In the genomic region with DNA sequence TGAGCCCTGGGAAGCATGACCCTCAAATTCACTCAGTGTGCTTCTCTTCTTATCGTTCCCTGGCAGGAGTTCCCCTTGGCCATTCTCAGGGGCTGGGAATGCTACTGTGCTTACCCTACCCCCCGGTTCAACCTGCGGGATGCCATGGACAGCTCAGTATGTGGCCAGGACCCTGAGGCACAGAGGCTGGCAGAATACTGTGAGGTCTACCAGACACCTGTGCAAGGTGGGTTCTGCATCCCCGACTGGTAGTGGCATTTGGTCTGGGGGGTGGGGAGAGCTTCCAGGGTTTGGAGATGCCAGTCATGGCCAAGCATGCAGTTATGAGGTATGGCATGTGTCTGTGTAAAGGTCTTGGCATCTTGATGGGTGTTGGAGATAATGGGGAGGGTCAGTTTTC, we compare ENCODE assay signal across 32 cellular contexts. TPM values are rescaled to one million over a fixed set of nuclear protein-coding genes. Genes with fewer than 3 reads are reported as not detected.
"Had no signal": no experiment of that assay in that cellular context is flagged by ENCODE, and none has a peak within 500 bp of the region (broad histone marks: within the 10 kb centered on the region; RNA-seq: fewer than 3 reads in every experiment).

No MANE protein-coding gene starts in this region.

- DNase-seq: activated B cell treated with CpG ODN at 0.5 μM for 24 hours; activated CD4-positive, alpha-beta T cell treated with anti-CD3 and anti-CD28 coated beads, Interleukin-2, amount 50 U/mL, for 1 hour; activated CD4-positive, alpha-beta T cell treated with anti-CD3 and anti-CD28 coated beads, Interleukin-2, amount 50 U/mL, for 48 hours; activated CD8-positive, alpha-beta memory T cell treated with anti-CD3 and anti-CD28 coated beads for 24 hours; activated gamma-delta T cell; activated naive CD4-positive, alpha-beta T cell; activated naive CD4-positive, alpha-beta T cell treated with anti-CD3 and anti-CD28 coated beads, Interleukin-2, amount 10 ng/mL, durations not matched to agents 7 days and 5 days; activated naive CD8-positive, alpha-beta T cell treated with anti-CD3 and anti-CD28 coated beads, Interleukin-2, amount 10 ng/mL, durations not matched to agents 7 days and 5 days; activated T-cell treated with anti-CD3 and anti-CD28 coated beads, Interleukin-2, amount 50 U/mL, for 4 hours; central memory CD4-positive, alpha-beta T cell; cerebellar nuclear complex; cortex of kidney; dermis blood vessel endothelial cell; effector CD4-positive, alpha-beta T cell; effector memory CD8-positive, alpha-beta T cell; esophagus squamous epithelium; foreskin melanocyte; heart right ventricle; T-helper 1 cell; T-helper 17 cell; T1000; WERI-Rb-1 had no signal

- H3K36me3 ChIP-seq: ascending aorta, breast epithelium, cardiac muscle cell, esophagus squamous epithelium, gastroesophageal sphincter had no signal

- H3K4me1 ChIP-seq: ascending aorta, breast epithelium, esophagus squamous epithelium, gastroesophageal sphincter, heart right ventricle had no signal

- H3K9me3 Mint-ChIP-seq: activated CD8-positive, alpha-beta T cell treated with anti-CD3 and anti-CD28 coated beads for 36 hours; activated naive CD4-positive, alpha-beta T cell treated with anti-CD3 and anti-CD28 coated beads, Interleukin-2, amount 10 ng/mL, durations not matched to agents 7 days and 5 days; activated T-cell treated with anti-CD3 and anti-CD28 coated beads, Interleukin-2, amount 50 U/mL, for 4 hours; effector memory CD8-positive, alpha-beta T cell had no signal

- H3K27me3 Mint-ChIP-seq: activated naive CD4-positive, alpha-beta T cell treated with anti-CD3 and anti-CD28 coated beads, Interleukin-2, amount 10 ng/mL, durations not matched to agents 7 days and 5 days; brain had no signal

- ATAC-seq: effector memory CD8-positive, alpha-beta T cell; gastroesophageal sphincter; heart right ventricle; T-helper 17 cell had no signal

- H3K36me3 Mint-ChIP-seq: activated naive CD4-positive, alpha-beta T cell treated with anti-CD3 and anti-CD28 coated beads, Interleukin-2, amount 10 ng/mL, durations not matched to agents 7 days and 5 days; activated naive CD4-positive, alpha-beta T cell treated with anti-CD3 and anti-CD28 coated beads, Interleukin-2, amount 50 U/mL, for 72 hours; activated naive CD8-positive, alpha-beta T cell treated with anti-CD3 and anti-CD28 coated beads, Interleukin-2, amount 10 ng/mL, durations not matched to agents 7 days and 5 days had no signal

- H3K27me3 ChIP-seq: ascending aorta, cardiac muscle cell, esophagus squamous epithelium, gastroesophageal sphincter had no signal

- H3K4me3 Mint-ChIP-seq: activated B cell treated with CpG ODN at 0.5 μM for 24 hours; activated CD8-positive, alpha-beta T cell treated with anti-CD3 and anti-CD28 coated beads for 36 hours; activated naive CD4-positive, alpha-beta T cell treated with anti-CD3 and anti-CD28 coated beads, Interleukin-2, amount 10 ng/mL, durations not matched to agents 7 days and 5 days; activated naive CD8-positive, alpha-beta T cell treated with anti-CD3 and anti-CD28 coated beads, Interleukin-2, amount 10 ng/mL, durations not matched to agents 7 days and 5 days; activated T-cell treated with anti-CD3 and anti-CD28 coated beads, Interleukin-2, amount 50 U/mL, for 4 hours; activated T-helper 17 cell treated with anti-CD3 and anti-CD28 coated beads, Interleukin-2, amount 50 U/mL, for 72 hours; brain; effector memory CD8-positive, alpha-beta T cell; T-helper 17 cell; T-helper 2 cell treated with Interferon-gamma antibody and Interleukin-4, amounts not matched to agents 5 μg/mL and 100 μg/mL, for 36 hours had no signal

- H3K4me1 Mint-ChIP-seq: activated B cell treated with CpG ODN at 0.5 μM for 24 hours; activated naive CD4-positive, alpha-beta T cell treated with anti-CD3 and anti-CD28 coated beads, Interleukin-2, amount 10 ng/mL, durations not matched to agents 7 days and 5 days; activated naive CD8-positive, alpha-beta T cell treated with anti-CD3 and anti-CD28 coated beads, Interleukin-2, amount 10 ng/mL, durations not matched to agents 7 days and 5 days; T-helper 17 cell had no signal

- H3K9me3 ChIP-seq: ascending aorta, breast epithelium, esophagus squamous epithelium, gastroesophageal sphincter had no signal

- H3K4me3 ChIP-seq: ascending aorta, breast epithelium, cardiac muscle cell, esophagus squamous epithelium, gastroesophageal sphincter, heart right ventricle had no signal

- H3K27ac Mint-ChIP-seq: activated B cell treated with CpG ODN at 0.5 μM for 24 hours; activated CD8-positive, alpha-beta T cell treated with anti-CD3 and anti-CD28 coated beads for 36 hours; activated naive CD4-positive, alpha-beta T cell treated with anti-CD3 and anti-CD28 coated beads, Interleukin-2, amount 10 ng/mL, durations not matched to agents 7 days and 5 days; activated naive CD8-positive, alpha-beta T cell treated with anti-CD3 and anti-CD28 coated beads, Interleukin-2, amount 10 ng/mL, durations not matched to agents 7 days and 5 days; activated T-helper 17 cell treated with anti-CD3 and anti-CD28 coated beads, Interleukin-2, amount 50 U/mL, for 72 hours; brain; effector memory CD8-positive, alpha-beta T cell; T-helper 17 cell; T-helper 2 cell treated with Interferon-gamma antibody and Interleukin-4, amounts not matched to agents 5 μg/mL and 100 μg/mL, for 36 hours had no signal

- H3K27ac ChIP-seq: ascending aorta, breast epithelium, cardiac muscle cell, epithelial cell of prostate, esophagus squamous epithelium, gastroesophageal sphincter, heart right ventricle, WERI-Rb-1 had no signal

RNA-seq across cellular contexts. Expression of gene WSCD1, which starts 39.4 kb away (rescaled TPM):
- total RNA-seq: activated B cell treated with CpG ODN at 0.5 μM for 24 hours; activated naive CD8-positive, alpha-beta T cell treated with anti-CD3 and anti-CD28 coated beads, Interleukin-2, amount 10 ng/mL, durations not matched to agents 7 days and 5 days; activated T-helper 17 cell treated with anti-CD3 and anti-CD28 coated beads, Interleukin-2, amount 50 U/mL, for 72 hours had no signal
